In the genomic region with DNA sequence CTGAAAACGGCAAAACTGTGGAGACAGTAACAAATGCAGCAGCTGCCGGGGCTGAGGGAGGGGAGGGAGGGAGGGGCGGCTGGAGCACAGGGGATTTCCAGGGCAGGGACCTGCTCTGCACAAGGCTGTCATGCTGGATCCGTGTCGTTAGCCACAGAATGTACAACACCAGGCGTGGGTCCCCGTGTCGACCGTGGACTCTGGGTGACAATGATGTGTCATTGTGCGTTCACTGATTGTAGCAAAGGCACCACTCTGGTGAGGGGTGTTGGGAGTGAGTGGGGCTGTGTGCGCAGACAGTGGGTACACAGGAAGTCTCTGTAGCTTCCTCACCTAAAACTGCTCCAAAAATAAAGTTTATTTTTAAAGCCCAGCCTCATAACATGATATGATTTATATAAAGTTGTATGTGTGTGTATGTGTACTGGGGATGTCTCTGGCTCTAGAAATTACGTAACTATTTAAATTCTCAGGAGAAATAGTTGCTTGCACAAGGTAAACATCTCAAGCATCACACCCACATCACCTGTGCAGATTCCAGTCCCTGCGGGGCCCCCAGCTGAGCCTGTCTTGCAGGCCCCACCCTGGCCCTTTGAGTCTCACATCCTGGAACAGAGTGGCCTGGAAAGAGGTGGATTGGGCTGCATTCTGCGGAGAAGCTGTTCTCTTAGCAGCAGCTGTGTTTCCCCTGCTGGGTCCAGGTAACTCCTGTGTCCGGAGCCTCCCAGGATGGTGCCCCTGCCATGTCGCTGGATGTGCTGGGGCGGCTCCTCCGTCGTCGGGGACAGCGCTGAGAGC, we compare ENCODE assay signal across 18 cellular contexts.
DNase-seq lines count a peak whose midpoint lies in the region; ATAC-seq, FAIRE-seq and TF ChIP-seq lines count a peak whose summit lies in the region.
"Had no signal": no experiment of that assay in that cellular context is flagged by ENCODE, and none has a peak within 500 bp of the region (broad histone marks: within the 10 kb centered on the region; RNA-seq: fewer than 3 reads in every experiment).

No MANE protein-coding gene starts in this region.

- H3K4me3 ChIP-seq in BLaER1 treated with 17β-estradiol and CSF1 and Interleukin-3, amounts not matched to agents 10 nM and 100 nM: no peak overlapping the region
- no peak overlapping the region for H3K4me3 ChIP-seq in lung
- H3K4me3 ChIP-seq: GM23248, left ventricle myocardium inferior, mucosa of descending colon had no signal

- WGBS in lung, 2 donors: 40 to 44% methylated on average over 20 to 21 of the region's 21 CpGs

- no peak overlapping the region for H3K9ac ChIP-seq in BLaER1 treated with 17β-estradiol and CSF1 and Interleukin-3, amounts not matched to agents 10 nM and 100 nM
- H3K9ac ChIP-seq: GM23248 had no signal

- H3K36me3 ChIP-seq in BLaER1 treated with 17β-estradiol and CSF1 and Interleukin-3, amounts not matched to agents 10 nM and 100 nM: no peaks in the 10 kb centered on the region
- no peaks in the 10 kb centered on the region for H3K36me3 ChIP-seq in lung (ENCODE audit: control insufficient read depth in 2 of 2, insufficient read depth in 2 of 2, low read length in 2 of 2)
- H3K36me3 ChIP-seq: left ventricle myocardium inferior had no signal

- H3K27me3 Mint-ChIP-seq in CD4-positive, alpha-beta T cell: peaks cover 47% of the 10 kb centered on the region
- peaks cover 27% of the 10 kb centered on the region for H3K27me3 Mint-ChIP-seq in T-helper 17 cell

- intact Hi-C loops in CD4-positive, alpha-beta T cell (cut with DNase I, micrococcal nuclease): loop anchor here in 1 of 2 experiments (2.0 kb wide), 1 partner anchor 15 kb away; no protein-coding TSS in a partner anchor

- peak overlapping the region in 6 of 11 experiments; percentile 22 to 41 (median 31); a peak in 8 of 22 replicates for H3K4me2 ChIP-seq in BLaER1 treated with 17β-estradiol and CSF1 and Interleukin-3, amounts not matched to agents 10 nM and 100 nM

- peaks cover 0 to 14% (median 3%) of the 10 kb centered on the region in 10 experiments; a peak in 6 of 20 replicates for H3K4me1 ChIP-seq in BLaER1 treated with 17β-estradiol and CSF1 and Interleukin-3, amounts not matched to agents 10 nM and 100 nM
- peaks cover 0 to 3% of the 10 kb centered on the region in 2 donors for H3K4me1 ChIP-seq in lung (ENCODE audit: control insufficient read depth in 2 of 2, insufficient read depth in 2 of 2, low read length in 2 of 2)
- H3K4me1 ChIP-seq: left ventricle myocardium inferior had no signal

- POLR2A ChIA-PET in CD4-positive, alpha-beta T cell (lab: Charles Lee): interaction anchor here (0.9 kb wide), 1 partner anchor 15 kb away, joined by 3 read pairs; no protein-coding TSS in a partner anchor

- peak; percentile 92 for ATAC-seq in CD4-positive, alpha-beta T cell (ENCODE audit: poor library complexity)
- ATAC-seq in T-helper 17 cell: peak; percentile 33
- no peak for ATAC-seq in lung (ENCODE audit: insufficient read depth, low FRiP score)
- no peak for ATAC-seq in left lobe of liver
- ATAC-seq in GM19324 (IDR thresholded peaks at IDR 0.05; ENCODE audit: low FRiP score, unreplicated experiment): no peak
- ATAC-seq: mucosa of descending colon had no signal

- FAIRE-seq in GM19239 (lab: Jason Lieb, UNC): no peak
- FAIRE-seq: D721Med had no signal

- H4K20me1 ChIP-seq in BLaER1 treated with 17β-estradiol and CSF1 and Interleukin-3, amounts not matched to agents 10 nM and 100 nM: no peaks in the 10 kb centered on the region

- H3K27ac ChIP-seq in BLaER1 treated with 17β-estradiol and CSF1 and Interleukin-3, amounts not matched to agents 10 nM and 100 nM: no peak overlapping the region
- H3K27ac ChIP-seq in CD4-positive, alpha-beta T cell (ENCODE audit: low read depth, low read length): no peak overlapping the region
- H3K27ac ChIP-seq in lung (ENCODE audit: low read depth in 1 of 2, low read length in 1 of 2): no peak overlapping the region
- H3K27ac ChIP-seq: GM23248, left ventricle myocardium inferior had no signal

- DNase-seq in CD4-positive, alpha-beta T cell: peak in 3 of 10 experiments; percentile 27 to 77 (median 34)
- DNase-seq in T-helper 17 cell (no peak), lung (ENCODE audit: low spot score) (peak; percentile 53), SW 1271 (lab: John Stamatoyannopoulos, UW) (no peak), GM19239 (ENCODE audit: insufficient read length, low spot score) (no peak), left lobe of liver (ENCODE audit: low spot score) (no peak)
- DNase-seq: activated B cell treated with CpG ODN at 0.5 μM for 24 hours, AML-193, GM23248, Kasumi-1, left ventricle myocardium inferior, mucosa of descending colon, NCI-H1092, NCI-H2081 had no signal

- H3K9me3 Mint-ChIP-seq in CD4-positive, alpha-beta T cell: peaks cover 3% of the 10 kb centered on the region

- H3K4me3 Mint-ChIP-seq in CD4-positive, alpha-beta T cell: peak overlapping the region; percentile 49
- H3K4me3 Mint-ChIP-seq in T-helper 17 cell: no peak overlapping the region
- H3K4me3 Mint-ChIP-seq: activated B cell treated with CpG ODN at 0.5 μM for 24 hours; stimulated activated naive CD8-positive, alpha-beta T cell treated with anti-CD3 and anti-CD28 coated beads, Interleukin-15, Interleukin-2, amounts not matched to agents 100 ng/mL and 50 ng/mL, for 24 hours had no signal

- peaks cover 23% of the 10 kb centered on the region for H3K4me1 Mint-ChIP-seq in CD4-positive, alpha-beta T cell (ENCODE audit: low read depth)
- H3K4me1 Mint-ChIP-seq in T-helper 17 cell: no peaks in the 10 kb centered on the region
- H3K4me1 Mint-ChIP-seq: activated B cell treated with CpG ODN at 0.5 μM for 24 hours had no signal

- no peaks in the 10 kb centered on the region for H3K27me3 ChIP-seq in BLaER1 treated with 17β-estradiol and CSF1 and Interleukin-3, amounts not matched to agents 10 nM and 100 nM
- H3K27me3 ChIP-seq in CD4-positive, alpha-beta T cell (ENCODE audit: control insufficient read depth, insufficient read depth, low read length): peaks cover 19% of the 10 kb centered on the region
- H3K27me3 ChIP-seq in lung (ENCODE audit: control insufficient read depth, insufficient read depth): peaks cover 3% of the 10 kb centered on the region

- TF ChIP-seq CTCF in CD4-positive, alpha-beta T cell (IDR thresholded peaks at IDR 0.05): no peak
- no peak for TF ChIP-seq CTCF in lung (IDR thresholded peaks at IDR 0.05; ENCODE audit: control extremely low read depth, extremely low read depth)

- peaks cover 28 to 55% (median 45%) of the 10 kb centered on the region in 11 experiments for H3K9me3 ChIP-seq in BLaER1 treated with 17β-estradiol and CSF1 and Interleukin-3, amounts not matched to agents 10 nM and 100 nM (replicated peaks in 1 of 11)
- no peaks in the 10 kb centered on the region for H3K9me3 ChIP-seq in CD4-positive, alpha-beta T cell (ENCODE audit: control insufficient read depth, low read length)
- H3K9me3 ChIP-seq in T-helper 17 cell (ENCODE audit: control insufficient read depth, low read length, poor library complexity, severe bottlenecking): no peaks in the 10 kb centered on the region
- peaks cover 0 to 22% of the 10 kb centered on the region in 2 donors for H3K9me3 ChIP-seq in lung (ENCODE audit: control insufficient read depth in 2 of 2, insufficient read depth in 1 of 2, low read length in 1 of 2)

- H3K36me3 Mint-ChIP-seq in CD4-positive, alpha-beta T cell (ENCODE audit: low read depth): no peaks in the 10 kb centered on the region
- no peaks in the 10 kb centered on the region for H3K36me3 Mint-ChIP-seq in T-helper 17 cell (ENCODE audit: low read depth)

- H3K27ac Mint-ChIP-seq in CD4-positive, alpha-beta T cell: peak overlapping the region; percentile 74
- no peak overlapping the region for H3K27ac Mint-ChIP-seq in T-helper 17 cell
- H3K27ac Mint-ChIP-seq: activated B cell treated with CpG ODN at 0.5 μM for 24 hours; stimulated activated naive CD8-positive, alpha-beta T cell treated with anti-CD3 and anti-CD28 coated beads, Interleukin-15, Interleukin-2, amounts not matched to agents 100 ng/mL and 50 ng/mL, for 24 hours had no signal

- CTCF ChIA-PET in CD4-positive, alpha-beta T cell (lab: Charles Lee): interaction anchor here (1.2 kb wide), 1 partner anchor 15 kb away, joined by 5 read pairs; no protein-coding TSS in a partner anchor

Comparison
In these comparisons a context has a peak if more than half of its experiments do, and no peak if none do; other contexts are left out.
1. ATAC-seq: peak in CD4-positive, alpha-beta T cell (single experiment) and T-helper 17 cell (single experiment); none in lung (single experiment), left lobe of liver (single experiment) and GM19324 (single experiment).